ENCODE assay signal across 21 cellular contexts in genomic region chr7:73428697-73429005, GRCh38.
"Had no signal": no experiment of that assay in that cellular context is flagged by ENCODE, and none has a peak within 500 bp of the region (broad histone marks: within the 10 kb centered on the region; RNA-seq: fewer than 3 reads in every experiment).

No MANE protein-coding gene starts in this region.

- H3K4me3 Mint-ChIP-seq: activated naive CD4-positive, alpha-beta T cell treated with anti-CD3 and anti-CD28 coated beads, Interleukin-2, amount 50 U/mL, for 24 hours; natural killer cell treated with Interleukin-12 subunit alpha and Interleukin-12 subunit beta and Interleukin-15 and Interleukin-18, amount 100 ng/mL, for 72 hours; stimulated activated effector memory CD8-positive, alpha-beta T cell treated with anti-CD3 and anti-CD28 coated beads, Interleukin-12 subunit alpha, Interleukin-12 subunit beta, amount 100 ng/mL, for 72 hours; type B pancreatic cell had no signal

- H3K36me3 ChIP-seq: ascending aorta, breast epithelium, esophagus muscularis mucosa, gastroesophageal sphincter, heart left ventricle, stomach, WERI-Rb-1 had no signal

- H3K27me3 ChIP-seq: ascending aorta had no signal

- H3K9me3 Mint-ChIP-seq: activated naive CD4-positive, alpha-beta T cell treated with anti-CD3 and anti-CD28 coated beads, Interleukin-2, amount 50 U/mL, for 24 hours; natural killer cell treated with Interleukin-12 subunit alpha and Interleukin-12 subunit beta and Interleukin-15 and Interleukin-18, amount 100 ng/mL, for 72 hours; stimulated activated effector memory CD8-positive, alpha-beta T cell treated with anti-CD3 and anti-CD28 coated beads, Interleukin-12 subunit alpha, Interleukin-12 subunit beta, amount 100 ng/mL, for 72 hours; type B pancreatic cell had no signal

- H3K4me1 Mint-ChIP-seq: activated naive CD4-positive, alpha-beta T cell treated with anti-CD3 and anti-CD28 coated beads, Interleukin-2, amount 50 U/mL, for 24 hours; stimulated activated effector memory CD8-positive, alpha-beta T cell treated with anti-CD3 and anti-CD28 coated beads, Interleukin-12 subunit alpha, Interleukin-12 subunit beta, amount 100 ng/mL, for 72 hours had no signal

- H3K27ac ChIP-seq: ascending aorta, breast epithelium, coronary artery, esophagus muscularis mucosa, gastroesophageal sphincter, heart left ventricle, psoas muscle, stomach, WERI-Rb-1 had no signal

- H3K4me3 ChIP-seq: ascending aorta, breast epithelium, coronary artery, esophagus muscularis mucosa, gastroesophageal sphincter, heart left ventricle, lung, psoas muscle, stomach had no signal

- H3K27me3 Mint-ChIP-seq: activated naive CD4-positive, alpha-beta T cell treated with anti-CD3 and anti-CD28 coated beads, Interleukin-2, amount 50 U/mL, for 24 hours; natural killer cell treated with Interleukin-12 subunit alpha and Interleukin-12 subunit beta and Interleukin-15 and Interleukin-18, amount 100 ng/mL, for 72 hours; type B pancreatic cell had no signal

- H3K36me3 Mint-ChIP-seq: activated naive CD4-positive, alpha-beta T cell treated with anti-CD3 and anti-CD28 coated beads, Interleukin-2, amount 50 U/mL, for 24 hours; natural killer cell treated with Interleukin-12 subunit alpha and Interleukin-12 subunit beta and Interleukin-15 and Interleukin-18, amount 100 ng/mL, for 72 hours; stimulated activated effector memory CD8-positive, alpha-beta T cell treated with anti-CD3 and anti-CD28 coated beads, Interleukin-12 subunit alpha, Interleukin-12 subunit beta, amount 100 ng/mL, for 72 hours; type B pancreatic cell had no signal

- H3K4me1 ChIP-seq: ascending aorta had no signal

- ATAC-seq: gastroesophageal sphincter; heart left ventricle; left lobe of liver; psoas muscle; stimulated activated effector memory CD8-positive, alpha-beta T cell treated with anti-CD3 and anti-CD28 coated beads, Interleukin-12 subunit alpha, Interleukin-12 subunit beta, amount 100 ng/mL, for 72 hours had no signal

- DNase-seq: activated CD4-positive, alpha-beta T cell treated with anti-CD3 and anti-CD28 coated beads for 1 hour; activated gamma-delta T cell; heart left ventricle; islet precursor cell; psoas muscle; small intestine; stimulated activated CD4-positive, alpha-beta T cell treated with anti-CD3 and anti-CD28 coated beads, Interleukin-4, amount 100 ng/mL, for 24 hours; stomach; T-helper 2 cell; WERI-Rb-1 had no signal

- H3K27ac Mint-ChIP-seq: activated naive CD4-positive, alpha-beta T cell treated with anti-CD3 and anti-CD28 coated beads, Interleukin-2, amount 50 U/mL, for 24 hours; natural killer cell treated with Interleukin-12 subunit alpha and Interleukin-12 subunit beta and Interleukin-15 and Interleukin-18, amount 100 ng/mL, for 72 hours; stimulated activated effector memory CD8-positive, alpha-beta T cell treated with anti-CD3 and anti-CD28 coated beads, Interleukin-12 subunit alpha, Interleukin-12 subunit beta, amount 100 ng/mL, for 72 hours; type B pancreatic cell had no signal

- H3K9me3 ChIP-seq: ascending aorta, breast epithelium, esophagus muscularis mucosa, heart left ventricle, psoas muscle, stomach had no signal
